ENCODE assay signal across 7 cellular contexts in the genomic region with DNA sequence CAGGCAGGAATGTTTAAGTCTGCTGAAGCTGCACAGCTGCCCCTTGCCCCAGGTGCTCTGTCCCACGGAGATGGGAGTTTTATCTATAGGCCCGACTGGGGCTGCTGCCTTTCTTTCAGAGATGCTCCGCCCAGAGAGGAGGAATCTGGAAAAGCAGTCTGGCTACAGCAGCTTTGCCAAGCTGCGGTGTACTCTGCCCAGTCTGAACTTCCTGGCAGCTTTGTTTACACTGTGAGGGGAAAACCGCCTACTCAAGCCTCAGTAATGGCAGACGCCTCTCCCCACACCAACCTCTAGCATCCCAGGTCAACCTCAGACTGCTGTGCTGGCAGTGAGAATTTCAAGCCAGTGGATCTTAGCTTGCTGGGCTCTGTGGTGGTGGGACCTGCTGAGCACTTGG.
DNase-seq lines count a peak whose midpoint lies in the region; TF ChIP-seq lines count a peak whose summit lies in the region.
"Not testable (repeated sequence)": the region's sequence is repeated elsewhere in the genome, so short reads cannot be mapped to it uniquely, and the experiment has no call there.

No MANE protein-coding gene starts in this region.

- H3K9me3 ChIP-seq in colonic mucosa, prostate gland: not testable (repeated sequence)

- TF ChIP-seq POLR2A in prostate gland (IDR thresholded peaks at IDR 0.05), result not testable (repeated sequence)

- intact Hi-C loops in colonic mucosa (cut with DNase I); prostate gland (cut with DNase I): not testable (repeated sequence)

- H3K27me3 ChIP-seq in colonic mucosa; prostate gland (replicated peaks; ENCODE audit: insufficient read depth): not testable (repeated sequence)

- peak; percentile 16 for DNase-seq in ELF-1 (ENCODE audit: low read depth, low spot score)
- peak; percentile 9 for DNase-seq in NCI-H146 (lab: John Stamatoyannopoulos, UW)
- DNase-seq in NCI-H510A treated with DMSO at 0.1 percent for 48 hours (lab: John Stamatoyannopoulos, UW), result peak; percentile 90
- DNase-seq in SHP77 (lab: John Stamatoyannopoulos, UW), result peak; percentile 38 to 49
- DNase-seq in colonic mucosa, result peak; percentile 50
- peak; percentile 21 for DNase-seq in kidney glomerular epithelial cell (lab: John Stamatoyannopoulos, UW)
- peak; percentile 46 for DNase-seq in prostate gland (ENCODE audit: low spot score)

- TF ChIP-seq CTCF in colonic mucosa (IDR thresholded peaks at IDR 0.05); prostate gland (IDR thresholded peaks at IDR 0.05): not testable (repeated sequence)

- not testable (repeated sequence) for H3K4me3 ChIP-seq in colonic mucosa, prostate gland

- WGBS in prostate gland, result 20% methylated on average over 6 of the region's 6 CpGs

- not testable (repeated sequence) for H3K4me1 ChIP-seq in colonic mucosa; prostate gland (replicated peaks)

- not testable (repeated sequence) for H3K36me3 ChIP-seq in colonic mucosa, prostate gland

- H3K9ac ChIP-seq in colonic mucosa (ENCODE audit: low read depth in 2 of 2, low read length in 2 of 2), result not testable (repeated sequence)

- H3K27ac ChIP-seq in colonic mucosa, prostate gland: not testable (repeated sequence)

Comparison
In these comparisons a context has a peak if more than half of its experiments do, and no peak if none do; other contexts are left out.
1. DNase-seq: peak in every context shown above with its lines; median percentile 90 in NCI-H510A treated with DMSO at 0.1 percent for 48 hours; 50 in colonic mucosa; 46 in prostate gland; 44 in SHP77; 21 in kidney glomerular epithelial cell; 16 in ELF-1; 9 in NCI-H146.